In genomic region chr12:70806827-70807226, GRCh38 we compare ENCODE assay signal across 40 cellular contexts.
"Had no signal": no experiment of that assay in that cellular context is flagged by ENCODE, and none has a peak within 500 bp of the region (broad histone marks: within the 10 kb centered on the region; RNA-seq: fewer than 3 reads in every experiment).

No MANE protein-coding gene starts in this region.

- H3K27ac Mint-ChIP-seq: activated B cell treated with CpG ODN at 0.5 μM for 24 hours; activated CD4-positive, alpha-beta memory T cell treated with anti-CD3 and anti-CD28 coated beads for 36 hours; activated CD4-positive, alpha-beta T cell treated with anti-CD3 and anti-CD28 coated beads, Interleukin-2, amount 10 ng/mL, durations not matched to agents 24 days and 14 days; activated CD8-positive, alpha-beta T cell treated with anti-CD3 and anti-CD28 coated beads for 36 hours; activated naive CD4-positive, alpha-beta T cell treated with anti-CD3 and anti-CD28 coated beads for 36 hours; activated naive CD4-positive, alpha-beta T cell treated with anti-CD3 and anti-CD28 coated beads, Interleukin-2, amount 50 U/mL, for 72 hours; activated naive CD8-positive, alpha-beta T cell treated with anti-CD3 and anti-CD28 coated beads for 36 hours; activated T-cell treated with anti-CD3 and anti-CD28 coated beads, Interleukin-2, amount 50 U/mL, for 72 hours; activated T-helper 1 cell treated with anti-CD3 and anti-CD28 coated beads, Interleukin-12 subunit alpha, Interleukin-12 subunit beta, Interleukin-2, Interleukin-4 antibody, amounts not matched to agents 30 ng/mL and 10 ng/mL and 1 ng/mL, durations not matched to agents 14 hours and 24 hours and 36 hours; activated T-helper 17 cell treated with anti-CD3 and anti-CD28 coated beads, Interleukin-2, amount 50 U/mL, for 72 hours; T-helper 1 cell treated with Interleukin-12 subunit alpha and Interleukin-12 subunit beta and Interleukin-4 antibody, amounts not matched to agents 30 μg/mL and 1 μg/mL, for 36 hours; T-helper 2 cell treated with Interferon-gamma antibody and Interleukin-4, amounts not matched to agents 5 μg/mL and 100 μg/mL, for 36 hours had no signal

- H3K4me1 ChIP-seq: adrenal gland, ascending aorta, body of pancreas, breast epithelium had no signal

- H3K36me3 ChIP-seq: adrenal gland, ascending aorta, brain microvascular endothelial cell, breast epithelium, cardiac muscle cell had no signal

- FAIRE-seq: TTC549 had no signal

- H3K27me3 ChIP-seq: adrenal gland, ascending aorta, body of pancreas, brain microvascular endothelial cell, breast epithelium, cardiac muscle cell had no signal

- H3K27me3 Mint-ChIP-seq: activated B cell treated with CpG ODN at 0.5 μM for 24 hours; activated CD4-positive, alpha-beta T cell treated with anti-CD3 and anti-CD28 coated beads, Interleukin-2, amount 10 ng/mL, durations not matched to agents 24 days and 14 days; activated naive CD8-positive, alpha-beta T cell treated with anti-CD3 and anti-CD28 coated beads for 36 hours; central memory CD8-positive, alpha-beta T cell had no signal

- H3K9me3 ChIP-seq: adrenal gland, ascending aorta, body of pancreas had no signal

- H3K4me3 ChIP-seq: adrenal gland, ascending aorta, body of pancreas, breast epithelium, cardiac muscle cell had no signal

- H3K4me1 Mint-ChIP-seq: activated B cell treated with CpG ODN at 0.5 μM for 24 hours; activated CD4-positive, alpha-beta T cell treated with anti-CD3 and anti-CD28 coated beads, Interleukin-2, amount 10 ng/mL, durations not matched to agents 24 days and 14 days; activated naive CD8-positive, alpha-beta T cell treated with anti-CD3 and anti-CD28 coated beads for 36 hours; activated T-helper 17 cell treated with anti-CD3 and anti-CD28 coated beads, Interleukin-2, amount 50 U/mL, for 72 hours; central memory CD8-positive, alpha-beta T cell had no signal

- DNase-seq: activated B cell treated with CpG ODN at 0.5 μM for 24 hours; activated CD4-positive, alpha-beta memory T cell treated with anti-CD3 and anti-CD28 coated beads for 36 hours; activated CD4-positive, alpha-beta T cell treated with anti-CD3 and anti-CD28 coated beads for 4 hours; activated CD4-positive, alpha-beta T cell treated with anti-CD3 and anti-CD28 coated beads, Interleukin-2, amount 10 ng/mL, durations not matched to agents 24 days and 14 days; activated CD4-positive, alpha-beta T cell treated with anti-CD3 and anti-CD28 coated beads, Interleukin-2, amount 50 U/mL, for 1 hour; activated CD4-positive, alpha-beta T cell treated with anti-CD3 and anti-CD28 coated beads, Interleukin-2, amount 50 U/mL, for 4 hours; activated CD4-positive, CD25-positive, alpha-beta regulatory T cell treated with anti-CD3 and anti-CD28 coated beads, Interleukin-2, amount 50 U/mL, for 72 hours; activated CD8-positive, alpha-beta memory T cell treated with anti-CD3 and anti-CD28 coated beads, Interleukin-2, amount 50 U/mL, for 4 hours; activated CD8-positive, alpha-beta T cell treated with anti-CD3 and anti-CD28 coated beads for 36 hours; activated effector memory CD4-positive, alpha-beta T cell treated with anti-CD3 and anti-CD28 coated beads, Interleukin-2, amount 50 U/mL, for 16 hours; activated gamma-delta T cell treated with Interleukin-2 at 50 U/mL for 16 hours; activated naive CD4-positive, alpha-beta T cell; activated naive CD4-positive, alpha-beta T cell treated with anti-CD3 and anti-CD28 coated beads for 36 hours; activated naive CD4-positive, alpha-beta T cell treated with anti-CD3 and anti-CD28 coated beads, Interleukin-2, amount 50 U/mL, for 16 hours; activated naive CD8-positive, alpha-beta T cell treated with anti-CD3 and anti-CD28 coated beads for 36 hours; activated T-cell treated with anti-CD3 and anti-CD28 coated beads for 4 hours; activated T-cell treated with anti-CD3 and anti-CD28 coated beads, Interleukin-2, amount 50 U/mL, for 1 hour; activated T-cell treated with anti-CD3 and anti-CD28 coated beads, Interleukin-2, amount 50 U/mL, for 4 hours; activated T-cell treated with anti-CD3 and anti-CD28 coated beads, Interleukin-2, amount 50 U/mL, for 72 hours; adrenal gland; amniotic stem cell; body of pancreas; brain microvascular endothelial cell; caudate nucleus; cerebellar nuclear complex; SW 1271; T-helper 1 cell; T-helper 2 cell; T-helper 9 cell had no signal

- H3K36me3 Mint-ChIP-seq: activated CD4-positive, alpha-beta memory T cell treated with anti-CD3 and anti-CD28 coated beads for 36 hours; activated naive CD4-positive, alpha-beta T cell treated with anti-CD3 and anti-CD28 coated beads, Interleukin-2, amount 50 U/mL, for 72 hours; activated naive CD8-positive, alpha-beta T cell treated with anti-CD3 and anti-CD28 coated beads for 36 hours had no signal

- ATAC-seq: activated CD8-positive, alpha-beta T cell treated with anti-CD3 and anti-CD28 coated beads for 36 hours; activated naive CD4-positive, alpha-beta T cell treated with anti-CD3 and anti-CD28 coated beads, Interleukin-2, amount 50 U/mL, for 72 hours; activated T-cell treated with anti-CD3 and anti-CD28 coated beads, Interleukin-2, amount 50 U/mL, for 4 hours; activated T-cell treated with anti-CD3 and anti-CD28 coated beads, Interleukin-2, amount 50 U/mL, for 72 hours; activated T-helper 17 cell treated with anti-CD3 and anti-CD28 coated beads, Interleukin-2, amount 50 U/mL, for 72 hours; body of pancreas had no signal

- H3K4me3 Mint-ChIP-seq: activated B cell treated with CpG ODN at 0.5 μM for 24 hours; activated CD4-positive, alpha-beta memory T cell treated with anti-CD3 and anti-CD28 coated beads for 36 hours; activated CD4-positive, alpha-beta T cell treated with anti-CD3 and anti-CD28 coated beads, Interleukin-2, amount 10 ng/mL, durations not matched to agents 24 days and 14 days; activated CD8-positive, alpha-beta T cell treated with anti-CD3 and anti-CD28 coated beads for 36 hours; activated naive CD4-positive, alpha-beta T cell treated with anti-CD3 and anti-CD28 coated beads for 36 hours; activated naive CD8-positive, alpha-beta T cell treated with anti-CD3 and anti-CD28 coated beads for 36 hours; activated T-cell treated with anti-CD3 and anti-CD28 coated beads, Interleukin-2, amount 50 U/mL, for 4 hours; activated T-cell treated with anti-CD3 and anti-CD28 coated beads, Interleukin-2, amount 50 U/mL, for 72 hours; activated T-helper 1 cell treated with anti-CD3 and anti-CD28 coated beads, Interleukin-12 subunit alpha, Interleukin-12 subunit beta, Interleukin-2, Interleukin-4 antibody, amounts not matched to agents 30 ng/mL and 10 ng/mL and 1 ng/mL, durations not matched to agents 14 hours and 24 hours and 36 hours; activated T-helper 17 cell treated with anti-CD3 and anti-CD28 coated beads, Interleukin-2, amount 50 U/mL, for 72 hours; central memory CD8-positive, alpha-beta T cell; T-helper 1 cell treated with Interleukin-12 subunit alpha and Interleukin-12 subunit beta and Interleukin-4 antibody, amounts not matched to agents 30 μg/mL and 1 μg/mL, for 36 hours; T-helper 2 cell treated with Interferon-gamma antibody and Interleukin-4, amounts not matched to agents 5 μg/mL and 100 μg/mL, for 36 hours had no signal

- H3K27ac ChIP-seq: adrenal gland, ascending aorta, body of pancreas, brain microvascular endothelial cell, breast epithelium, cardiac muscle cell, VCaP had no signal

- H3K9me3 Mint-ChIP-seq: activated CD4-positive, alpha-beta memory T cell treated with anti-CD3 and anti-CD28 coated beads for 36 hours; activated CD4-positive, alpha-beta T cell treated with anti-CD3 and anti-CD28 coated beads, Interleukin-2, amount 10 ng/mL, durations not matched to agents 24 days and 14 days; activated T-helper 1 cell treated with anti-CD3 and anti-CD28 coated beads, Interleukin-12 subunit alpha, Interleukin-12 subunit beta, Interleukin-2, Interleukin-4 antibody, amounts not matched to agents 30 ng/mL and 10 ng/mL and 1 ng/mL, durations not matched to agents 14 hours and 24 hours and 36 hours; T-helper 1 cell treated with Interleukin-12 subunit alpha and Interleukin-12 subunit beta and Interleukin-4 antibody, amounts not matched to agents 30 μg/mL and 1 μg/mL, for 36 hours; T-helper 2 cell treated with Interferon-gamma antibody and Interleukin-4, amounts not matched to agents 5 μg/mL and 100 μg/mL, for 36 hours had no signal
